18 cellular contexts compared by ENCODE assay signal in the genomic region with DNA sequence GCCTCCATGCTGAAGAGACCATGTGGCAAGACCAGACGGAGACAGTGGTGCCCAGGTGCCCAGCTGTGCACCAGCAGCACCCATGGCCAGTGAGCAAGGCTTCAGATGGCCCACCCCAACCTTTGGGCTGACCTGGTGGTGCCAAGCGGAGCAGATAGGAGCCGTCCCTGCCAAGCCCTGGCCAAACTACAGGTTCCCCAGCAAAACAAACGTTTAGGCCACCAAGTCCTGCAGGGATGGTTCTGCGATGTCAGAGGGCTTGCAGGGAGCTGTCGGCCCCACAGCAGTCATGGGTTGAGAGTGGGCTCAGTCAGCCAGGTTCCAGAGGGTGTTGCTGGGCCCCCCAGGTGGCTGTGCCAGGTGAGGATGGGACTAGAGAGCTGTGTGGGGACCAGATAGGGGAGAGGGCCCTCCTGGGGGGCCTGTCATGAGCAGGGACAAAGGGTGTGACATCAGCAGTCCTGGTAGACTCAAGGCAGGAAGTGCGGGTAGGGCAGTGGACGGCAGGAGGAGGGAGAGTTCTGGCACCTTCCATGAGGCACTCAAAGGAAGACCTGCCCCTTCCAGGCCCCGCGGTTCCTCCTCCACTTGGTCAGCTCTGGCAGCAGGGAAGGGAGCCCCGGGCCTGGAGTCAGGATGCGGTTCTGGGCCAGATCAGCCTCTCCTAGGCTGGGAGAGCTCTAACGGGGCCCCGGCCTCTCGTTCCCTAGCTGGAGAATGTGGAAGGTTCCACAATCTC.
DNase-seq lines count a peak whose midpoint lies in the region; ATAC-seq lines count a peak whose summit lies in the region.
"Had no signal": no experiment of that assay in that cellular context is flagged by ENCODE, and none has a peak within 500 bp of the region (broad histone marks: within the 10 kb centered on the region; RNA-seq: fewer than 3 reads in every experiment).

No MANE protein-coding gene starts in this region.

- no peak for DNase-seq in stimulated activated naive CD8-positive, alpha-beta T cell treated with anti-CD3 and anti-CD28 coated beads, Interleukin-15, amount 100 ng/mL, for 72 hours
- no peak for DNase-seq in stimulated activated naive CD8-positive, alpha-beta T cell treated with anti-CD3 and anti-CD28 coated beads, Interleukin-15, Interleukin-2, amounts not matched to agents 100 U/mL and 50 U/mL, for 24 hours
- DNase-seq in SK-N-MC (ENCODE audit: low read depth, low spot score): no peak
- peak; percentile 73 for DNase-seq in mesenteric fat pad (ENCODE audit: low spot score)
- no peak for DNase-seq in COLO668 (lab: John Stamatoyannopoulos, UW; ENCODE audit: unreplicated experiment)
- DNase-seq in HUDEP-2 (lab: John Stamatoyannopoulos, UW; ENCODE audit: unreplicated experiment in 76 of 76): no peak
- no peak for DNase-seq in KG1 (lab: John Stamatoyannopoulos, UW)
- DNase-seq: AML-193; CD4-positive, alpha-beta memory T cell; GF-D8; KBM-7; NCI-H1105; NCI-H187; NCI-H446 treated with DMSO at 0.1 percent for 48 hours; NCI-H748 treated with DMSO at 0.1 percent for 48 hours; Right ventricle myocardium superior had no signal

- 0 out of 2 replicates have a peak overlapping the region, but pooled peaks have one; percentile 16 for H3K27ac ChIP-seq in SK-N-MC

- no peak overlapping the region for H3K4me3 ChIP-seq in SK-N-MC

- H3K9me3 ChIP-seq in SK-N-MC (ENCODE audit: low read depth, low read length): no peaks in the 10 kb centered on the region

- H3K27me3 Mint-ChIP-seq in stimulated activated naive CD8-positive, alpha-beta T cell treated with anti-CD3 and anti-CD28 coated beads, Interleukin-15, amount 100 ng/mL, for 72 hours: no peaks in the 10 kb centered on the region
- H3K27me3 Mint-ChIP-seq: CD4-positive, alpha-beta memory T cell had no signal

- no peaks in the 10 kb centered on the region for H3K36me3 ChIP-seq in SK-N-MC (ENCODE audit: insufficient read depth, low read length)

- H3K9me3 Mint-ChIP-seq in stimulated activated naive CD8-positive, alpha-beta T cell treated with anti-CD3 and anti-CD28 coated beads, Interleukin-15, amount 100 ng/mL, for 72 hours: peaks cover 0 to 8% of the 10 kb centered on the region in 2 donors
- H3K9me3 Mint-ChIP-seq: CD4-positive, alpha-beta memory T cell had no signal

- H3K27ac Mint-ChIP-seq in stimulated activated naive CD8-positive, alpha-beta T cell treated with anti-CD3 and anti-CD28 coated beads, Interleukin-15, amount 100 ng/mL, for 72 hours: peak overlapping the region; percentile 21 to 91

- peak; percentile 16 for ATAC-seq in stimulated activated naive CD8-positive, alpha-beta T cell treated with anti-CD3 and anti-CD28 coated beads, Interleukin-15, amount 100 ng/mL, for 72 hours
- ATAC-seq in stimulated activated naive CD8-positive, alpha-beta T cell treated with anti-CD3 and anti-CD28 coated beads, Interleukin-15, Interleukin-2, amounts not matched to agents 100 U/mL and 50 U/mL, for 24 hours: no peak
- no peak for ATAC-seq in GM19035 (IDR thresholded peaks at IDR 0.05; ENCODE audit: unreplicated experiment)
- ATAC-seq: SK-N-SH treated with all-trans-retinoic acid at 6 μM for 48 hours had no signal

- no peaks in the 10 kb centered on the region for H3K4me1 Mint-ChIP-seq in stimulated activated naive CD8-positive, alpha-beta T cell treated with anti-CD3 and anti-CD28 coated beads, Interleukin-15, amount 100 ng/mL, for 72 hours

- H3K4me3 Mint-ChIP-seq in stimulated activated naive CD8-positive, alpha-beta T cell treated with anti-CD3 and anti-CD28 coated beads, Interleukin-15, amount 100 ng/mL, for 72 hours: no peak overlapping the region

- H3K9ac ChIP-seq in SK-N-MC (ENCODE audit: insufficient read length): no peak overlapping the region
